Comparison of ENCODE assay signal across 9 cellular contexts in the genomic region with DNA sequence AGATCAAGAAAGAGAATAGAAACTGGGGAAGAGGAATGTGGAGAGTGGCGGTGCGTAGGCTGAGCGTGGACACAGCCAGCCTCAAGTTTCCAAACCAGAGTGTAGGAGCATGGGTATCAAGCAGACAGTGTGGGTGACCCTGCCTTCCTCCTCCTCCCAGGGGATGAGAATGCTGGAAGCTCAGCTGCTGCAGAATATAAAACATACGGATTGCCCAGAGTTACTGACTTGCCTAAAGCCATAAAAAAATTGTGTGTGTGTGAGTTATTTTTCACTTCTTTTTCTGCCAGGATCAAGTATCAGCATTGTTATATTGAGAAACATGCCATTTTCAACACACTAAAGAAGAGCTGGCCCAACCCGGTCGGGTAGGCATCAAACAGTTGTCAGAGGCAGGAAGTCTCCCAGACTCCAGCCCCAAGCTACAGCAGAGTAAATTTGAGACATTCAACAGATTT.
DNase-seq lines count a peak whose midpoint lies in the region; ATAC-seq and TF ChIP-seq lines count a peak whose summit lies in the region.
"Had no signal": no experiment of that assay in that cellular context is flagged by ENCODE, and none has a peak within 500 bp of the region (broad histone marks: within the 10 kb centered on the region; RNA-seq: fewer than 3 reads in every experiment).

No MANE protein-coding gene starts in this region.

- no peaks in the 10 kb centered on the region for H3K27me3 ChIP-seq in body of pancreas

- no peaks in the 10 kb centered on the region for H3K9me3 ChIP-seq in body of pancreas

- no peak overlapping the region for H3K4me3 ChIP-seq in body of pancreas
- no peak overlapping the region for H3K4me3 ChIP-seq in skin epidermis

- no peaks in the 10 kb centered on the region for H3K4me1 ChIP-seq in body of pancreas

- DNase-seq in LHCN-M2 (ENCODE audit: low read depth) (peak; percentile 82), body of pancreas (peak in 2 of 4 donors; percentile 18 to 41), left kidney (ENCODE audit: low read depth, low spot score) (peak; percentile 78)
- DNase-seq: activated gamma-delta T cell; stimulated activated CD8-positive, alpha-beta memory T cell treated with anti-CD3 and anti-CD28 coated beads, Interleukin-4, amount 100 ng/mL, for 48 hours had no signal

- peak; percentile 35 for ATAC-seq in body of pancreas
- no peak for ATAC-seq in HG02571 (IDR thresholded peaks at IDR 0.05; ENCODE audit: unreplicated experiment)
- ATAC-seq in esophagus mucosa = no peak
- ATAC-seq in HG03025 (IDR thresholded peaks at IDR 0.05; ENCODE audit: low FRiP score, unreplicated experiment) = no peak

- H3K36me3 ChIP-seq in body of pancreas (replicated peaks in 1 of 2; ENCODE audit: insufficient read depth in 1 of 2, low read depth in 2 of 2) = no peaks in the 10 kb centered on the region

- intact Hi-C loops in body of pancreas (cut with DNase I) = no loop called here

- no peak for TF ChIP-seq CTCF in body of pancreas (IDR thresholded peaks at IDR 0.05)

- TF ChIP-seq POLR2A in body of pancreas (IDR thresholded peaks at IDR 0.05) = no peak

- H3K27ac ChIP-seq in body of pancreas = no peak overlapping the region
- peak overlapping the region in 14 of 21 experiments; percentile 3 to 67 (median 33) for H3K27ac ChIP-seq in skin epidermis

- 71 to 74% methylated on average over 6 of the region's 6 CpGs for WGBS in body of pancreas, 2 donors

Comparison
In these comparisons a context has a peak if more than half of its experiments do, and no peak if none do; other contexts are left out.
1. H3K27ac ChIP-seq: peak in skin epidermis (14 of 21); none in body of pancreas (0 of 4).